Comparison of ENCODE assay signal across 8 cellular contexts in the genomic region with DNA sequence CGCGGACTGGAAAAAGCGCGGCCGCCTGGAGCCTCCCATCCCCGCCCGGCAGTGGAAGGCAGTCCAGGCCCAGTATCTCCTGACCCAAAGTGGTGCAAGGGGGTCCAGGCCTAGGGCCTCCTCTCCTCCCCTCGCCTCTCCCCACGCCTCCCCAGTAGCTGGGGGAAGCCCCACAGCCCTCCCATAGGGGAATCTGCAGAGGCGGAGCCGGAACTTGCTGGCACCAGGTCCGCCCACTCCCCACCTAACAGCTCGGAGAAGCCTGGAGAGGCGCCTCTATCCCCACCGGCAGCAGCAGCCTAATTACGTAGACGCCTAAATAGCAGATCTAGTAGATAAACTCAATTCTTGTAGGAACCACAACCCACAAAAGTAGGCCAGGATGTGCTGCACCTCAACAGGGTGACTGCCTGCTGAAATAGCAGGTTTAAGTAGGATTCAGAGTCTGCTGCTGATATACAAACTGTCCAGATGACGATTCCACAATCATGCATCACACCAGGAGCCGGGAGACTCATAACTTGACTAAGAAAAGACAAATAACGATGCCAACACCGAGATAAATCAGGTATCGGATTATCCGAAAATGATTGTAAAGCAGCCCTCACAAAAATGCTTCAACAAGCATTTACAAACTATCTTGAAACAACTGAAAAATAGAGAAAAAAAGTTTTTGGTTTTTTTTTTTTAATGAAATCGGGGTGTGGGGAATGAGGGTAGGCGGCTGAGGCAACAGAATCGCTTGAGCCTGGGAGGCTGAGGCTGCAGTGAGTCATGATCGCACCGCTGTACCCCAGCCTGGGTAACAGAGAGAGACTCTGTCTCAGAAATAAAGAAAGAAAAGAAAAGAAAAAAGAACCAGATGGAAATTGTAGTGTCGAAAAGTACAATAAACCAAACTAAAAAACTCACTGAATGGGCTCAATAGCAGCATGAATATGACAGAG.
DNase-seq lines count a peak whose midpoint lies in the region; ATAC-seq lines count a peak whose summit lies in the region.

No MANE protein-coding gene starts in this region.

- peak; percentile 88 for DNase-seq in T-helper 9 cell
- DNase-seq in activated naive CD8-positive, alpha-beta T cell treated with anti-CD3 and anti-CD28 coated beads, Interleukin-2, amount 50 U/mL, for 24 hours = peak; percentile 84
- peak; percentile 66 to 76 for DNase-seq in stimulated activated CD4-positive, alpha-beta T cell treated with anti-CD3 and anti-CD28 coated beads, Interleukin-15, amount 100 ng/mL, for 1 hour (ENCODE audit: low read depth in 1 of 2, low spot score in 1 of 2)
- no peak for DNase-seq in DMS53 (lab: John Stamatoyannopoulos, UW)
- DNase-seq in NCI-H524 treated with DMSO at 0.1 percent for 48 hours (lab: John Stamatoyannopoulos, UW) = no peak

- H3K4me3 Mint-ChIP-seq in activated naive CD8-positive, alpha-beta T cell treated with anti-CD3 and anti-CD28 coated beads, Interleukin-2, amount 50 U/mL, for 24 hours = peak overlapping the region; percentile 74

- no peaks in the 10 kb centered on the region for H3K9me3 Mint-ChIP-seq in activated naive CD8-positive, alpha-beta T cell treated with anti-CD3 and anti-CD28 coated beads, Interleukin-2, amount 50 U/mL, for 24 hours

- no peaks in the 10 kb centered on the region for H3K36me3 Mint-ChIP-seq in activated naive CD8-positive, alpha-beta T cell treated with anti-CD3 and anti-CD28 coated beads, Interleukin-2, amount 50 U/mL, for 24 hours (ENCODE audit: low read depth)

- H3K4me1 Mint-ChIP-seq in activated naive CD8-positive, alpha-beta T cell treated with anti-CD3 and anti-CD28 coated beads, Interleukin-2, amount 50 U/mL, for 24 hours = peaks cover 42% of the 10 kb centered on the region

- H3K27me3 Mint-ChIP-seq in activated naive CD8-positive, alpha-beta T cell treated with anti-CD3 and anti-CD28 coated beads, Interleukin-2, amount 50 U/mL, for 24 hours = no peaks in the 10 kb centered on the region

- ATAC-seq in activated naive CD8-positive, alpha-beta T cell treated with anti-CD3 and anti-CD28 coated beads, Interleukin-2, amount 50 U/mL, for 24 hours = peak; percentile 94
- no peak for ATAC-seq in GM21576 (IDR thresholded peaks at IDR 0.05; ENCODE audit: unreplicated experiment)
- no peak for ATAC-seq in HG02981 (IDR thresholded peaks at IDR 0.05; ENCODE audit: unreplicated experiment)

- H3K36me3 ChIP-seq in ES-I3 (ENCODE audit: insufficient read depth, low read length) = no peaks in the 10 kb centered on the region

- peak overlapping the region; percentile 96 for H3K27ac Mint-ChIP-seq in activated naive CD8-positive, alpha-beta T cell treated with anti-CD3 and anti-CD28 coated beads, Interleukin-2, amount 50 U/mL, for 24 hours

- no peaks in the 10 kb centered on the region for H3K9me3 ChIP-seq in ES-I3 (ENCODE audit: control insufficient read depth, insufficient read depth, low read length)

- peak overlapping the region; percentile 47; the same call in 1 of the 2 replicates for H3K9ac ChIP-seq in ES-I3 (ENCODE audit: low read depth, low read length)

- peaks cover 6% of the 10 kb centered on the region; the same call in 1 of the 2 replicates for H3K4me1 ChIP-seq in ES-I3 (ENCODE audit: insufficient read depth, low read length)

Comparison
In these comparisons a context has a peak if more than half of its experiments do, and no peak if none do; other contexts are left out.
1. DNase-seq: peak in T-helper 9 cell (single experiment), activated naive CD8-positive, alpha-beta T cell treated with anti-CD3 and anti-CD28 coated beads, Interleukin-2, amount 50 U/mL, for 24 hours (single experiment) and stimulated activated CD4-positive, alpha-beta T cell treated with anti-CD3 and anti-CD28 coated beads, Interleukin-15, amount 100 ng/mL, for 1 hour (2 of 2); none in DMS53 (single experiment) and NCI-H524 treated with DMSO at 0.1 percent for 48 hours (single experiment).